In genomic region chr2:220394433-220394832, GRCh38 we compare ENCODE assay signal across 11 cellular contexts.
A peak's percentile ranks its signal among the peaks of the same experiment; 100 is the strongest.
DNase-seq lines count a peak whose midpoint lies in the region; ATAC-seq lines count a peak whose summit lies in the region.
"Had no signal": no experiment of that assay in that cellular context is flagged by ENCODE, and none has a peak within 500 bp of the region (broad histone marks: within the 10 kb centered on the region; RNA-seq: fewer than 3 reads in every experiment).

No MANE protein-coding gene starts in this region.

- no peak for ATAC-seq in HG02885 (IDR thresholded peaks at IDR 0.05; ENCODE audit: poor library complexity, unreplicated experiment)

- in situ Hi-C loops in G401 (cut with HindIII; ENCODE audit: low sequenced_read_pairs), result no loop called here

- DNase-seq in G401 (ENCODE audit: low spot score) (peak; percentile 9), NCI-H1694 (lab: John Stamatoyannopoulos, UW) (peak; percentile 78), amniotic epithelial cell (ENCODE audit: low read depth) (peak; percentile 76), kidney tubule cell (ENCODE audit: low spot score) (peak; percentile 57), superior temporal gyrus (ENCODE audit: extremely low spot score) (no peak)
- DNase-seq in activated CD4-positive, alpha-beta T cell treated with anti-CD3 and anti-CD28 coated beads, Interleukin-2, amount 50 U/mL, for 48 hours, result no peak
- DNase-seq in activated T-cell treated with anti-CD3 and anti-CD28 coated beads, Interleukin-2, amount 50 U/mL, for 48 hours, result no peak
- DNase-seq: activated T-cell treated with anti-CD3 and anti-CD28 coated beads, Interleukin-2, amount 50 U/mL, for 1 hour; kidney; NCI-H1048 had no signal

Comparison
In these comparisons a context has a peak if more than half of its experiments do, and no peak if none do; other contexts are left out.
1. DNase-seq: peak in G401 (single experiment), NCI-H1694 (single experiment), amniotic epithelial cell (single experiment) and kidney tubule cell (single experiment); none in superior temporal gyrus (single experiment), activated CD4-positive, alpha-beta T cell treated with anti-CD3 and anti-CD28 coated beads, Interleukin-2, amount 50 U/mL, for 48 hours (0 of 2) and activated T-cell treated with anti-CD3 and anti-CD28 coated beads, Interleukin-2, amount 50 U/mL, for 48 hours (0 of 2).